ENCODE assay signal across 8 cellular contexts in the genomic region with DNA sequence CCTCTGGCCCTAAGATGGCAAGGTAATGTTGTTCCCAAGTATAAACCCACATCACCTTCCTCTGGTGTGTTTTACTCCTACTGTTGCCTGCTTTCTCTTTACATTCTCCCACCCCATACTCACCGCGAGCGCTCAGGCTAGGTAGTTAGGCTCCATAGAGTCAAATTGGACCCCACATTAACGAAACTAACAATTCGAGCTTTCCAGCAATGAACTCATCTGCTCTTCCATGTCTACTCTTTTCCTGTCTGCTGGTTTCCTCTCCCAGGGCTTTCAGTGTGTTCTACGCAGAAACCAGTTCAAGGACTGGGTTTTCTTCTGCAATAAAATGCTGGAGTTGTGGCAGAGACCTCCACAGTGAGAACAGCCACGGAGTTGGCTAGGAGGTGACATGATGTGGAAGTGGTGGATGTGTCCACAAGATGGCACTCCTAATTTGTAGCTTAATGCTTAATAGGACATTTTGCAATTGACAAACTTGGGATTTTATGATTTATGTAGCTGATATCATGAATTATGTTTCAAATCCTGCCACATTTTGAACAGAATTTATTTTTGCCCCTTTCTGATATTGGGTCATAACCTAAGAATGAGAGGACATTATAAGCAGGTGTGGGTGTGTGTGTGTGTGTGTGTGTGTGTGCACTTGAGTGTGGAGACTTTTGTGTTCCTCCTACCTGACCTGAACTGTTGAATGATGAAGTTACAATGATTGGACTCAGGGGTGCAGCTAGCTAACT. TPM values are rescaled to one million over a fixed set of nuclear protein-coding genes. Genes with fewer than 3 reads are reported as not detected.
DNase-seq lines count a peak whose midpoint lies in the region; ATAC-seq, FAIRE-seq and TF ChIP-seq lines count a peak whose summit lies in the region.

No MANE protein-coding gene starts in this region.

- WGBS in aorta, 2 donors = 71 to 74% methylated on average over 7 of the region's 7 CpGs

- peak; percentile 44 to 76 (median 52) for TF ChIP-seq CTCF in keratinocyte (optimal IDR thresholded peaks at IDR 0.05 in 1 of 3, IDR thresholded peaks at IDR 0.05 in 1 of 3, conservative IDR thresholded peaks at IDR 0.05 in 1 of 3; ENCODE audit: extremely low read depth in 1 of 3, insufficient read depth in 2 of 3, low read length in 3 of 3)

- peaks cover 53% of the 10 kb centered on the region for H3K4me1 Mint-ChIP-seq in activated CD8-positive, alpha-beta memory T cell treated with anti-CD3 and anti-CD28 coated beads, Interleukin-2, amount 10 ng/mL, durations not matched to agents 7 days and 5 days
- H3K4me1 Mint-ChIP-seq in activated T-helper 2 cell treated with anti-CD3 and anti-CD28 coated beads, Interferon-gamma antibody, Interleukin-2, Interleukin-4, amounts not matched to agents 10 μg/mL and 5 μg/mL and 100 μg/mL, durations not matched to agents 14 hours and 24 hours and 36 hours (ENCODE audit: low read depth) = peaks cover 41% of the 10 kb centered on the region

- intact Hi-C loops in activated T-helper 2 cell treated with anti-CD3 and anti-CD28 coated beads, Interferon-gamma antibody, Interleukin-2, Interleukin-4, amounts not matched to agents 10 μg/mL and 5 μg/mL and 100 μg/mL, durations not matched to agents 14 hours and 24 hours and 36 hours (cut with micrococcal nuclease) = loop anchor here (5.0 kb wide), 1 partner anchor 421 kb away; the partner anchor contains the start of gene CDR2
- intact Hi-C loops in aorta (cut with DNase I) (loop anchor here in 1 of 2 donors (5.0 to 10.0 kb wide), 2 partner anchors 126 to 236 kb away; no protein-coding TSS in a partner anchor), left cardiac atrium (cut with DNase I) (no loop called here)

- dilution Hi-C loops in keratinocyte (cut with MboI; ENCODE audit: extremely low pct_ligation_motif_present, low sequenced_read_pairs) = no loop called here

- no peaks in the 10 kb centered on the region for H3K9me1 ChIP-seq in keratinocyte (ENCODE audit: control insufficient read depth, extremely low read depth, insufficient read depth, low read length)

- peak; percentile 53 for DNase-seq in activated CD8-positive, alpha-beta memory T cell treated with anti-CD3 and anti-CD28 coated beads, Interleukin-2, amount 10 ng/mL, durations not matched to agents 7 days and 5 days
- no peak for DNase-seq in activated CD8-positive, alpha-beta memory T cell treated with anti-CD3 and anti-CD28 coated beads for 24 hours
- DNase-seq in LoVo (ENCODE audit: low spot score) (peak; percentile 39), keratinocyte (ENCODE audit: low read depth, low spot score) (no peak), aorta (no peak), left cardiac atrium (no peak)
- DNase-seq in activated T-helper 2 cell treated with anti-CD3 and anti-CD28 coated beads, Interferon-gamma antibody, Interleukin-2, Interleukin-4, amounts not matched to agents 10 μg/mL and 5 μg/mL and 100 μg/mL, durations not matched to agents 14 hours and 24 hours and 36 hours (ENCODE audit: low spot score) = no peak

- peaks cover 18% of the 10 kb centered on the region for H3K4me1 ChIP-seq in keratinocyte (ENCODE audit: control insufficient read depth, extremely low read depth, insufficient read depth, low read length)
- H3K4me1 ChIP-seq in aorta (ENCODE audit: control insufficient read depth in 1 of 2, insufficient read depth in 2 of 2, low read length in 2 of 2) = peaks cover 2 to 6% of the 10 kb centered on the region in 2 donors

- H4K20me1 ChIP-seq in keratinocyte (ENCODE audit: control insufficient read depth, extremely low read depth, insufficient read depth, low read length) = peaks cover 4% of the 10 kb centered on the region

- H3K36me3 ChIP-seq in keratinocyte (ENCODE audit: control insufficient read depth in 2 of 2, extremely low read depth in 1 of 2, insufficient read depth in 2 of 2, low read length in 2 of 2) = peaks cover 0 to 7% of the 10 kb centered on the region in 2 experiments
- no peaks in the 10 kb centered on the region for H3K36me3 ChIP-seq in aorta (ENCODE audit: control insufficient read depth in 1 of 2, insufficient read depth in 2 of 2, low read length in 1 of 2)

- H3K79me2 ChIP-seq in keratinocyte (ENCODE audit: control insufficient read depth, insufficient read depth, low read length) = peaks cover 47% of the 10 kb centered on the region

- no peak for FAIRE-seq in keratinocyte (lab: Jason Lieb, UNC)

- H3K9me3 ChIP-seq in keratinocyte (ENCODE audit: control insufficient read depth, low read depth, low read length) (no peaks in the 10 kb centered on the region), aorta (ENCODE audit: control insufficient read depth, low read length) (no peaks in the 10 kb centered on the region)

- no peak for ATAC-seq in activated CD8-positive, alpha-beta memory T cell treated with anti-CD3 and anti-CD28 coated beads, Interleukin-2, amount 10 ng/mL, durations not matched to agents 7 days and 5 days
- ATAC-seq in GM21360 (IDR thresholded peaks at IDR 0.05; ENCODE audit: unreplicated experiment) (no peak), aorta (ENCODE audit: low FRiP score) (no peak), left cardiac atrium (no peak)

- no peak overlapping the region for H3K4me2 ChIP-seq in keratinocyte (ENCODE audit: control insufficient read depth, extremely low read depth, insufficient read depth, low read depth, low read length)

- CTCF ChIA-PET in activated CD8-positive, alpha-beta memory T cell treated with anti-CD3 and anti-CD28 coated beads, Interleukin-2, amount 10 ng/mL, durations not matched to agents 7 days and 5 days (lab: Charles Lee) = interaction anchor here (0.6 to 1.3 kb wide), 8 partner anchors 11 to 241 kb away, joined by 3 to 11 read pairs (median 4); no protein-coding TSS in a partner anchor

- H3K27ac Mint-ChIP-seq in activated CD8-positive, alpha-beta memory T cell treated with anti-CD3 and anti-CD28 coated beads, Interleukin-2, amount 10 ng/mL, durations not matched to agents 7 days and 5 days = peak overlapping the region; percentile 81
- H3K27ac Mint-ChIP-seq in activated T-helper 2 cell treated with anti-CD3 and anti-CD28 coated beads, Interferon-gamma antibody, Interleukin-2, Interleukin-4, amounts not matched to agents 10 μg/mL and 5 μg/mL and 100 μg/mL, durations not matched to agents 14 hours and 24 hours and 36 hours = peak overlapping the region; percentile 63

- H3K9ac ChIP-seq in keratinocyte (ENCODE audit: control insufficient read depth, extremely low read depth, insufficient read depth, low read length) = no peak overlapping the region

- peak overlapping the region; percentile 59 for H3K4me3 Mint-ChIP-seq in activated CD8-positive, alpha-beta memory T cell treated with anti-CD3 and anti-CD28 coated beads, Interleukin-2, amount 10 ng/mL, durations not matched to agents 7 days and 5 days
- peak overlapping the region; percentile 56 for H3K4me3 Mint-ChIP-seq in activated T-helper 2 cell treated with anti-CD3 and anti-CD28 coated beads, Interferon-gamma antibody, Interleukin-2, Interleukin-4, amounts not matched to agents 10 μg/mL and 5 μg/mL and 100 μg/mL, durations not matched to agents 14 hours and 24 hours and 36 hours (ENCODE audit: low read depth)

- H3K27ac ChIP-seq in keratinocyte (ENCODE audit: control insufficient read depth, insufficient read depth, low read length) (no peak overlapping the region), aorta (ENCODE audit: low read depth in 1 of 2, low read length in 2 of 2) (no peak overlapping the region)

- H3K36me3 Mint-ChIP-seq in activated CD8-positive, alpha-beta memory T cell treated with anti-CD3 and anti-CD28 coated beads, Interleukin-2, amount 10 ng/mL, durations not matched to agents 7 days and 5 days = peaks cover 8% of the 10 kb centered on the region
- peaks cover 29% of the 10 kb centered on the region for H3K36me3 Mint-ChIP-seq in activated T-helper 2 cell treated with anti-CD3 and anti-CD28 coated beads, Interferon-gamma antibody, Interleukin-2, Interleukin-4, amounts not matched to agents 10 μg/mL and 5 μg/mL and 100 μg/mL, durations not matched to agents 14 hours and 24 hours and 36 hours (ENCODE audit: low read depth)

- H2AFZ ChIP-seq in keratinocyte (ENCODE audit: control insufficient read depth, low read length) = no peak overlapping the region

- no peaks in the 10 kb centered on the region for H3K27me3 Mint-ChIP-seq in activated CD8-positive, alpha-beta memory T cell treated with anti-CD3 and anti-CD28 coated beads, Interleukin-2, amount 10 ng/mL, durations not matched to agents 7 days and 5 days
- no peaks in the 10 kb centered on the region for H3K27me3 Mint-ChIP-seq in activated T-helper 2 cell treated with anti-CD3 and anti-CD28 coated beads, Interferon-gamma antibody, Interleukin-2, Interleukin-4, amounts not matched to agents 10 μg/mL and 5 μg/mL and 100 μg/mL, durations not matched to agents 14 hours and 24 hours and 36 hours (ENCODE audit: low read depth)

- no peaks in the 10 kb centered on the region for H3K9me3 Mint-ChIP-seq in activated CD8-positive, alpha-beta memory T cell treated with anti-CD3 and anti-CD28 coated beads, Interleukin-2, amount 10 ng/mL, durations not matched to agents 7 days and 5 days (ENCODE audit: low read depth)
- no peaks in the 10 kb centered on the region for H3K9me3 Mint-ChIP-seq in activated T-helper 2 cell treated with anti-CD3 and anti-CD28 coated beads, Interferon-gamma antibody, Interleukin-2, Interleukin-4, amounts not matched to agents 10 μg/mL and 5 μg/mL and 100 μg/mL, durations not matched to agents 14 hours and 24 hours and 36 hours

- H3K27me3 ChIP-seq in keratinocyte (ENCODE audit: control insufficient read depth, extremely low read depth, insufficient read depth, low read length) (no peaks in the 10 kb centered on the region), aorta (ENCODE audit: control insufficient read depth in 1 of 2, insufficient read depth in 2 of 2, low read length in 1 of 2) (no peaks in the 10 kb centered on the region)

- no peak overlapping the region for H3K4me3 ChIP-seq in keratinocyte (ENCODE audit: control insufficient read depth in 2 of 3, extremely low read depth in 1 of 3, insufficient read depth in 2 of 3, low read depth in 1 of 3, low read length in 3 of 3)
- no peak overlapping the region for H3K4me3 ChIP-seq in aorta (ENCODE audit: low read length in 2 of 2)

RNA-seq across cellular contexts. Expression of gene UQCRC2, which starts 2.2 kb away (rescaled TPM):
- total RNA-seq in activated CD8-positive, alpha-beta memory T cell treated with anti-CD3 and anti-CD28 coated beads, Interleukin-2, amount 10 ng/mL, durations not matched to agents 7 days and 5 days = 100 to 1,000 TPM; 217 to 279 TPM
- total RNA-seq in activated T-helper 2 cell treated with anti-CD3 and anti-CD28 coated beads, Interferon-gamma antibody, Interleukin-2, Interleukin-4, amounts not matched to agents 10 μg/mL and 5 μg/mL and 100 μg/mL, durations not matched to agents 14 hours and 24 hours and 36 hours = 269 and 272 TPM in 2 replicates
- polyA plus RNA-seq in keratinocyte = 188 to 255 TPM (median 226 TPM) in 3 replicates
- polyA plus RNA-seq in keratinocyte (2011; ENCODE audit: low read depth) = 122 TPM
- polyA plus RNA-seq in keratinocyte (2011; cell fraction: cytosol; rRNA removed) = 213 and 229 TPM in 2 replicates
- 244 and 273 TPM in 2 replicates for polyA plus RNA-seq in keratinocyte (2011; cell fraction: nucleus; rRNA removed)
- polyA plus RNA-seq in keratinocyte (2012; ENCODE audit: low replicate concordance) = 166 and 231 TPM in 2 replicates
- 94.9 to 299 TPM (median 247 TPM) in 3 replicates for polyA minus RNA-seq in keratinocyte
- 121 TPM for polyA minus RNA-seq in keratinocyte (2011; cell fraction: cytosol; rRNA and poly(A)+ RNA removed)
- polyA minus RNA-seq in keratinocyte (2011; cell fraction: nucleus; rRNA and poly(A)+ RNA removed) = 141 and 169 TPM in 2 replicates
- 100 to 1,000 TPM; 140 to 143 TPM for total RNA-seq in aorta
- polyA plus RNA-seq in aorta = 100 to 1,000 TPM; 122 to 123 TPM
- 100 to 1,000 TPM; 554 to 621 TPM for total RNA-seq in left cardiac atrium

RNA-seq across cellular contexts. Expression of gene PDZD9, which starts 50.0 kb away (rescaled TPM):
- not detected for total RNA-seq in activated CD8-positive, alpha-beta memory T cell treated with anti-CD3 and anti-CD28 coated beads, Interleukin-2, amount 10 ng/mL, durations not matched to agents 7 days and 5 days
- not detected in 2 replicates for total RNA-seq in activated T-helper 2 cell treated with anti-CD3 and anti-CD28 coated beads, Interferon-gamma antibody, Interleukin-2, Interleukin-4, amounts not matched to agents 10 μg/mL and 5 μg/mL and 100 μg/mL, durations not matched to agents 14 hours and 24 hours and 36 hours
- polyA plus RNA-seq in keratinocyte (not detected in 3 replicates), aorta (not detected)
- polyA plus RNA-seq in keratinocyte (2011; ENCODE audit: low read depth) = not detected
- not detected in 2 replicates for polyA plus RNA-seq in keratinocyte (2011; cell fraction: cytosol; rRNA removed)
- not detected in 2 replicates for polyA plus RNA-seq in keratinocyte (2011; cell fraction: nucleus; rRNA removed)
- polyA plus RNA-seq in keratinocyte (2012; ENCODE audit: low replicate concordance) = not detected in 2 replicates
- polyA minus RNA-seq in keratinocyte = not detected in 3 replicates
- polyA minus RNA-seq in keratinocyte (2011; cell fraction: cytosol; rRNA and poly(A)+ RNA removed) = not detected
- polyA minus RNA-seq in keratinocyte (2011; cell fraction: nucleus; rRNA and poly(A)+ RNA removed) = not detected in 2 replicates
- total RNA-seq in aorta (not detected), left cardiac atrium (not detected)

RNA-seq across cellular contexts. Expression of gene MOSMO, which starts 57.0 kb away (rescaled TPM):
- total RNA-seq in activated CD8-positive, alpha-beta memory T cell treated with anti-CD3 and anti-CD28 coated beads, Interleukin-2, amount 10 ng/mL, durations not matched to agents 7 days and 5 days = 10 to 100 TPM; 10.2 to 12.6 TPM
- 11.4 and 12.0 TPM in 2 replicates for total RNA-seq in activated T-helper 2 cell treated with anti-CD3 and anti-CD28 coated beads, Interferon-gamma antibody, Interleukin-2, Interleukin-4, amounts not matched to agents 10 μg/mL and 5 μg/mL and 100 μg/mL, durations not matched to agents 14 hours and 24 hours and 36 hours
- 15.7 to 26.2 TPM (median 16.9 TPM) in 3 replicates for polyA plus RNA-seq in keratinocyte
- 2.3 TPM for polyA plus RNA-seq in keratinocyte (2011; ENCODE audit: low read depth)
- polyA plus RNA-seq in keratinocyte (2011; cell fraction: cytosol; rRNA removed) = 9.1 and 16.3 TPM in 2 replicates
- 34.2 and 40.5 TPM in 2 replicates for polyA plus RNA-seq in keratinocyte (2011; cell fraction: nucleus; rRNA removed)
- 14.5 and 15.9 TPM in 2 replicates for polyA plus RNA-seq in keratinocyte (2012; ENCODE audit: low replicate concordance)
- polyA minus RNA-seq in keratinocyte = 9.6 to 19.5 TPM (median 14.5 TPM) in 3 replicates
- 8.6 TPM for polyA minus RNA-seq in keratinocyte (2011; cell fraction: cytosol; rRNA and poly(A)+ RNA removed)
- polyA minus RNA-seq in keratinocyte (2011; cell fraction: nucleus; rRNA and poly(A)+ RNA removed) = 21.1 and 33.3 TPM in 2 replicates
- 10 to 100 TPM; 17.8 to 19.6 TPM for total RNA-seq in aorta
- 1 to 10 TPM; 3.4 to 9.3 TPM for polyA plus RNA-seq in aorta
- total RNA-seq in left cardiac atrium = 10 to 100 TPM; 10.3 to 12.7 TPM

Comparison
In these comparisons a context has a peak if more than half of its experiments do, and no peak if none do; other contexts are left out.
1. DNase-seq: peak in activated CD8-positive, alpha-beta memory T cell treated with anti-CD3 and anti-CD28 coated beads, Interleukin-2, amount 10 ng/mL, durations not matched to agents 7 days and 5 days (single experiment) and LoVo (single experiment); none in activated CD8-positive, alpha-beta memory T cell treated with anti-CD3 and anti-CD28 coated beads for 24 hours (single experiment), activated T-helper 2 cell treated with anti-CD3 and anti-CD28 coated beads, Interferon-gamma antibody, Interleukin-2, Interleukin-4, amounts not matched to agents 10 μg/mL and 5 μg/mL and 100 μg/mL, durations not matched to agents 14 hours and 24 hours and 36 hours (single experiment), keratinocyte (single experiment), aorta (0 of 2) and left cardiac atrium (single experiment).